In the genomic region with DNA sequence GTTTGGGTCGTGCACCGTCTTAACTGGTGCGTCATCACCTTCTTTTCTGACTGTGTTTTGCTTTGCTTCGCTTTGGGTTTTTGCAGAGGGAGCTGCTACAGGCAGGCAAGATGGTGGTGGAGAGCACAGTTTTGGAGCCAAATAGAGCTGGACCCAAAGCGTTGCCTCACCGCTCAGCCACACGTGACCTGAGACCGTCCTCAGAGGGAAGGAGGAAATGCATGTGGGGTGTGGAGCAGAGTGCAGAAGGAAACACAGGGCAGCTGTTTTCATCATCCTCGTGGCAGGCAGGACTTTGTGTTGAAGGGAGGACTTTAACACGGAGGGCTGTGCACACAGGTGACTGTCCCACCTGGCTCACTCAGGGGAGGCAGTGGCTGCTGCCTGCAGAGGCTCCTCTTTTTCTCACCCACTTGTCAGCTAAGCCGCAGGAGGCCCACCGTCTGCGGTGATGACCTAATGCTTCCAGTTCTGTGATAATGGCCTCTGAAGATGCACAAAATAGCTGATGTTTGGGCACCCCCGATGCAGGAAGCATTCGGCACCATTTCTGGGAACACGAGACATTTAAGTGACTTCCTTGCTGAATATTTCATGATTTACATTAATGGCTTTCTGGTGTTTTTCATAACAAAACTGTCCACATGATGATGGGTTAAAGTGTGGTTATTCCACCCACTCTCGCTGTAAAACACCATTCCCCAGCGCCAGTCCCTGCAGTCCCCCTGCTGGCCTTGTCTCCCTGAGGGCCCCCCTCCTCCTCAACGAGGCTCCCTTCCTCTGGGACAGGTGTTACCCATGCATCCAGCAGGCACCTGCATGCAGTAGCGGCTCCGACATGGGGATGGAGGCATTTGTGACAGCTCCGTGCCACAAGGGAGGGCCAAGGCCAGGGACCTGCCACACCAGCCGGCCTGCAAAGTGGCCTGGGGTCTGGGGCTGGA, we compare ENCODE assay signal across 20 cellular contexts. TPM values are rescaled to one million over a fixed set of nuclear protein-coding genes. Genes with fewer than 3 reads are reported as not detected.
DNase-seq lines count a peak whose midpoint lies in the region; ATAC-seq and TF ChIP-seq lines count a peak whose summit lies in the region.
"Had no signal": no experiment of that assay in that cellular context is flagged by ENCODE, and none has a peak within 500 bp of the region (broad histone marks: within the 10 kb centered on the region; RNA-seq: fewer than 3 reads in every experiment).

No MANE protein-coding gene starts in this region.

- peak; percentile 43 to 75 for ATAC-seq in left cardiac atrium
- ATAC-seq in HG02885 (IDR thresholded peaks at IDR 0.05; ENCODE audit: poor library complexity, unreplicated experiment), result no peak
- ATAC-seq: activated CD4-positive, alpha-beta T cell treated with anti-CD3 and anti-CD28 coated beads for 36 hours had no signal

- H3K27ac ChIP-seq in A673 (ENCODE audit: low read depth, low read length, poor library complexity, severe bottlenecking) (peak overlapping the region; percentile 48), PC-9 (no peak overlapping the region)
- no peak overlapping the region for H3K27ac ChIP-seq in BLaER1 treated with 17β-estradiol and CSF1 and Interleukin-3, amounts not matched to agents 10 nM and 100 nM
- H3K27ac ChIP-seq: KMS-11, prostate gland, SJSA1 had no signal

- POLR2A ChIA-PET in A673 (lab: Charles Lee; ENCODE audit: low non-redundant PET), result no interaction called here
- POLR2A ChIA-PET in PC-9 (lab: Charles Lee; ENCODE audit: unreplicated experiment), result no interaction called here

- H4K20me1 ChIP-seq in BLaER1 treated with 17β-estradiol and CSF1 and Interleukin-3, amounts not matched to agents 10 nM and 100 nM, result peaks cover 0 to 1% (median 0%) of the 10 kb centered on the region in 11 experiments; a peak in 2 of 22 replicates
- H4K20me1 ChIP-seq in PC-9 (ENCODE audit: insufficient read depth), result no peaks in the 10 kb centered on the region

- peaks cover 64% of the 10 kb centered on the region for H3K4me1 ChIP-seq in A673 (ENCODE audit: insufficient read depth, low read length, poor library complexity, severe bottlenecking)
- peaks cover 52 to 67% (median 57%) of the 10 kb centered on the region in 10 experiments for H3K4me1 ChIP-seq in BLaER1 treated with 17β-estradiol and CSF1 and Interleukin-3, amounts not matched to agents 10 nM and 100 nM
- H3K4me1 ChIP-seq in PC-9 (replicated peaks; ENCODE audit: insufficient read depth), result no peaks in the 10 kb centered on the region
- H3K4me1 ChIP-seq: prostate gland, SJSA1 had no signal

- H3K9me3 ChIP-seq in A673 (ENCODE audit: low read depth, low read length, poor library complexity, severe bottlenecking) (no peaks in the 10 kb centered on the region), PC-9 (ENCODE audit: insufficient read depth, low read depth) (no peaks in the 10 kb centered on the region)
- no peaks in the 10 kb centered on the region for H3K9me3 ChIP-seq in BLaER1 treated with 17β-estradiol and CSF1 and Interleukin-3, amounts not matched to agents 10 nM and 100 nM (replicated peaks in 1 of 11)
- H3K9me3 ChIP-seq: prostate gland, SJSA1 had no signal

- peak overlapping the region; percentile 54 to 86 (median 74) for H3K4me2 ChIP-seq in BLaER1 treated with 17β-estradiol and CSF1 and Interleukin-3, amounts not matched to agents 10 nM and 100 nM
- no peak overlapping the region for H3K4me2 ChIP-seq in PC-9
- H3K4me2 ChIP-seq: KMS-11 had no signal

- no peak for TF ChIP-seq CTCF in A673 (conservative IDR thresholded peaks at IDR 0.05; ENCODE audit: low read depth, low read length)
- no peak for TF ChIP-seq CTCF in PC-9 (conservative IDR thresholded peaks at IDR 0.05)

- H3K79me2 ChIP-seq in PC-9 (ENCODE audit: low read depth), result no peaks in the 10 kb centered on the region

- H3K9me2 ChIP-seq in PC-9 (ENCODE audit: insufficient read depth), result no peaks in the 10 kb centered on the region

- H3K4me3 ChIP-seq in A673 (ENCODE audit: low read depth, low read length, poor library complexity, severe bottlenecking) (no peak overlapping the region), PC-9 (no peak overlapping the region)
- H3K4me3 ChIP-seq in BLaER1 treated with 17β-estradiol and CSF1 and Interleukin-3, amounts not matched to agents 10 nM and 100 nM, result no peak overlapping the region
- H3K4me3 ChIP-seq: prostate gland, SJSA1 had no signal

- BruUV-seq in A673 (replicated peaks; lab: Mats Ljungman, UMichigan) (no TSS peak), PC-9 (replicated peaks; lab: Mats Ljungman, UMichigan) (no TSS peak)

- no peak overlapping the region for H2AFZ ChIP-seq in PC-9

- no peaks in the 10 kb centered on the region for H3F3A ChIP-seq in PC-9 (ENCODE audit: insufficient read depth, low read depth)

- H3K27me3 ChIP-seq in A673 (replicated peaks; ENCODE audit: insufficient read depth, low read depth, low read length, poor library complexity) (no peaks in the 10 kb centered on the region), PC-9 (ENCODE audit: insufficient read depth, low read depth) (no peaks in the 10 kb centered on the region)
- H3K27me3 ChIP-seq in BLaER1 treated with 17β-estradiol and CSF1 and Interleukin-3, amounts not matched to agents 10 nM and 100 nM, result no peaks in the 10 kb centered on the region; a peak in 1 of 22 replicates
- H3K27me3 ChIP-seq: SJSA1 had no signal

- CTCF ChIA-PET in A673 (lab: Charles Lee) (interaction anchor here (1.0 kb wide), 1 partner anchor 12 kb away, joined by 3 read pairs; no protein-coding TSS in a partner anchor), PC-9 (lab: Charles Lee) (no interaction called here)

- peak; percentile 64 for DNase-seq in A673 (ENCODE audit: low spot score)
- DNase-seq in NOMO-1 treated with DMSO at 0.1 percent for 48 hours (lab: John Stamatoyannopoulos, UW; ENCODE audit: unreplicated experiment), result peak; percentile 89
- peak; percentile 25 for DNase-seq in left cardiac atrium
- no peak for DNase-seq in NCI-H526 (lab: John Stamatoyannopoulos, UW)
- DNase-seq in GDM1 (lab: John Stamatoyannopoulos, UW), result no peak
- DNase-seq in PC-9, result no peak
- DNase-seq: activated CD4-positive, alpha-beta T cell treated with anti-CD3 and anti-CD28 coated beads for 36 hours; activated CD8-positive, alpha-beta memory T cell treated with anti-CD3 and anti-CD28 coated beads, Interleukin-2, amount 50 U/mL, for 4 hours; activated effector memory CD4-positive, alpha-beta T cell treated with anti-CD3 and anti-CD28 coated beads, Interleukin-2, amount 50 U/mL, for 16 hours; central memory CD4-positive, alpha-beta T cell; effector CD4-positive, alpha-beta T cell; HFFc6; mesendoderm; NCI-H2227 treated with DMSO at 0.1 percent for 48 hours; T-helper 9 cell had no signal

- intact Hi-C loops in A673 (cut with micrococcal nuclease; ENCODE audit: unreplicated experiment), result no loop called here
- intact Hi-C loops in left cardiac atrium (cut with DNase I), result no loop called here
- intact Hi-C loops in PC-9 (cut with micrococcal nuclease; ENCODE audit: unreplicated experiment), result no loop called here

- H3K9ac ChIP-seq in BLaER1 treated with 17β-estradiol and CSF1 and Interleukin-3, amounts not matched to agents 10 nM and 100 nM, result 0 out of 22 replicates have a peak overlapping the region, but pooled peaks of 1 of the 11 experiments have one; percentile 19
- H3K9ac ChIP-seq: KMS-11 had no signal

- H3K36me3 ChIP-seq in A673 (ENCODE audit: insufficient read depth, low read length, poor library complexity, severe bottlenecking) (no peaks in the 10 kb centered on the region), PC-9 (ENCODE audit: low read depth) (no peaks in the 10 kb centered on the region)
- no peaks in the 10 kb centered on the region for H3K36me3 ChIP-seq in BLaER1 treated with 17β-estradiol and CSF1 and Interleukin-3, amounts not matched to agents 10 nM and 100 nM
- H3K36me3 ChIP-seq: prostate gland, SJSA1 had no signal

RNA-seq across cellular contexts. Expression of gene UBAC1, which starts 12.4 kb away (rescaled TPM):
- 58.2 and 63.8 TPM in 2 replicates for total RNA-seq in A673 (2021)
- 10 to 100 TPM; 64.9 to 65.7 TPM for total RNA-seq in left cardiac atrium
- total RNA-seq in PC-9 (2021), result 27.6 and 37.1 TPM in 2 replicates

Comparison
In these comparisons a context has a peak if more than half of its experiments do, and no peak if none do; other contexts are left out.
1. DNase-seq: peak in A673 (single experiment), NOMO-1 treated with DMSO at 0.1 percent for 48 hours (single experiment) and left cardiac atrium (single experiment); none in NCI-H526 (0 of 2), GDM1 (single experiment) and PC-9 (0 of 2).